1 cellular context compared by ENCODE assay signal in the genomic region with DNA sequence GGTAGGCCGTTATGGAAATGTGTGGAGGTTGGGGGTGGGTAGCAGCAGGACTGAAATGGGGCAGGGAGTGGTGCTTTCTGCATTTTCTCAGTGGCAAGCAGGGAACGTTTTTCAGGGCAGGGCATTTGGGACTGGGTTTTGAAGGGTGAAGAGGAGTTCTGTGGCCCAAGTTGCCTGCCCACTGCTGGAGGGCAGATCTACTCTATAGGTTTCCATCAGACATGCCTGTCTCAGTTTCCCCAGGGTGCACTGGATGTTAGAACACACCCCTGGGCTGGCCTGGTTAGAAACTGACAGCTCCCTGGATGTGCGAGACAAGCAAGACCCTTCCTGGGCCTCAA.
TF ChIP-seq lines count a peak whose summit lies in the region.

No MANE protein-coding gene starts in this region.

TF ChIP-seq in WTC11, 78 proteins besides CTCF, POLR2A, EP300 and RAD21 (continued from another document):
- TF ChIP-seq NR3C1 (CRISPR knock-in tag; conservative IDR thresholded peaks at IDR 0.05; ENCODE audit: low read depth), result no peak
- TF ChIP-seq, protein P1, sequence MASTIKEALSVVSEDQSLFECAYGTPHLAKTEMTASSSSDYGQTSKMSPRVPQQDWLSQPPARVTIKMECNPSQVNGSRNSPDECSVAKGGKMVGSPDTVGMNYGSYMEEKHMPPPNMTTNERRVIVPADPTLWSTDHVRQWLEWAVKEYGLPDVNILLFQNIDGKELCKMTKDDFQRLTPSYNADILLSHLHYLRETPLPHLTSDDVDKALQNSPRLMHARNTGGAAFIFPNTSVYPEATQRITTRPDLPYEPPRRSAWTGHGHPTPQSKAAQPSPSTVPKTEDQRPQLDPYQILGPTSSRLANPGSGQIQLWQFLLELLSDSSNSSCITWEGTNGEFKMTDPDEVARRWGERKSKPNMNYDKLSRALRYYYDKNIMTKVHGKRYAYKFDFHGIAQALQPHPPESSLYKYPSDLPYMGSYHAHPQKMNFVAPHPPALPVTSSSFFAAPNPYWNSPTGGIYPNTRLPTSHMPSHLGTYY (CRISPR knock-in tag; IDR thresholded peaks at IDR 0.05), result no peak
- TF ChIP-seq NFATC4 (CRISPR knock-in tag; IDR thresholded peaks at IDR 0.05), result no peak
- TF ChIP-seq PRRX2 (CRISPR knock-in tag; IDR thresholded peaks at IDR 0.05), result no peak
- no peak for TF ChIP-seq TP53 (CRISPR knock-in tag; IDR thresholded peaks at IDR 0.05)
- no peak for TF ChIP-seq HMGA2 (CRISPR knock-in tag; IDR thresholded peaks at IDR 0.05)
- TF ChIP-seq, protein P2, sequence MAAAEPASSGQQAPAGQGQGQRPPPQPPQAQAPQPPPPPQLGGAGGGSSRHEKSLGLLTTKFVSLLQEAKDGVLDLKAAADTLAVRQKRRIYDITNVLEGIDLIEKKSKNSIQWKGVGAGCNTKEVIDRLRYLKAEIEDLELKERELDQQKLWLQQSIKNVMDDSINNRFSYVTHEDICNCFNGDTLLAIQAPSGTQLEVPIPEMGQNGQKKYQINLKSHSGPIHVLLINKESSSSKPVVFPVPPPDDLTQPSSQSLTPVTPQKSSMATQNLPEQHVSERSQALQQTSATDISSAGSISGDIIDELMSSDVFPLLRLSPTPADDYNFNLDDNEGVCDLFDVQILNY (CRISPR knock-in tag; IDR thresholded peaks at IDR 0.05), result no peak
- TF ChIP-seq NFE2L1 (CRISPR knock-in tag; IDR thresholded peaks at IDR 0.05), result no peak
